Comparison of ENCODE assay signal across 25 cellular contexts in the genomic region with DNA sequence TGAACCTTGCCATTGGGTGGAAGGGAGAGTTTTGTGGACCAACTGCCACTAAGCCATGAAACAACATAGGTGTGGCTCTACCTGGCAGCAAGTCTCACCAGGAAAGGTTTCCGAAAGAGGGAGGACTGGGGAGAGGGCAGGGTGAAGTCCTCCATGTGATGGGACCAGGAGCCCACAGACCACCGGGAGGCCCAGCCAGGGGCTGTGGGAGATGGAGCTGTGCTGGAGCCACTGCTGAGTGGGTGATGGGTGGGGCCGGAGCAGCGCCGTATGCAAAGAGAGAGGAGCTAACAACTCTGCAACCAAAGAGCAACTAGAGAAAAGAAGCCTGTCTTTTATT. TPM values are rescaled to one million over a fixed set of nuclear protein-coding genes. Genes with fewer than 3 reads are reported as not detected.
DNase-seq lines count a peak whose midpoint lies in the region; ATAC-seq and TF ChIP-seq lines count a peak whose summit lies in the region.
"Had no signal": no experiment of that assay in that cellular context is flagged by ENCODE, and none has a peak within 500 bp of the region (broad histone marks: within the 10 kb centered on the region; RNA-seq: fewer than 3 reads in every experiment).

No MANE protein-coding gene starts in this region.

- 54 to 61% methylated on average over 5 of the region's 5 CpGs for WGBS in transverse colon (ENCODE audit: low coverage in 1 of 2), 2 donors

- DNase-seq in Right ventricle myocardium inferior (ENCODE audit: missing footprints) (peak; percentile 17), right atrium auricular region (ENCODE audit: low spot score) (no peak), chondrocyte (ENCODE audit: low spot score) (peak; percentile 82), mucosa of descending colon (peak in 2 of 3 donors; percentile 65 to 72), transverse colon (peak; percentile 63), AG08396 (ENCODE audit: low spot score) (no peak)
- DNase-seq: COR-L47, DMS79, KG1, NCI-H1092, NCI-H1436 treated with DMSO at 0.1 percent for 48 hours, NCI-H2029, NCI-H2227 treated with DMSO at 0.1 percent for 48 hours, NCI-H510A treated with DMSO at 0.1 percent for 48 hours, NCI-H748 treated with DMSO at 0.1 percent for 48 hours, PC-9, RPMI8226, SIG-M5, SK-N-SH had no signal

- peaks cover 0 to 12% of the 10 kb centered on the region in 2 donors for H3K9me3 ChIP-seq in right atrium auricular region
- H3K9me3 ChIP-seq in mucosa of descending colon = peaks cover 3% of the 10 kb centered on the region
- H3K9me3 ChIP-seq in transverse colon = peaks cover 0 to 3% of the 10 kb centered on the region in 2 donors

- H3K4me1 ChIP-seq in right atrium auricular region (peaks cover 0 to 46% of the 10 kb centered on the region in 2 donors), mucosa of descending colon (ENCODE audit: low read depth) (peaks cover 38% of the 10 kb centered on the region), transverse colon (peaks cover 11 to 56% (median 46%) of the 10 kb centered on the region in 4 donors)
- H3K4me1 ChIP-seq: HAP-1 had no signal

- intact Hi-C loops in Right ventricle myocardium inferior (cut with DNase I) (no loop called here), mucosa of descending colon (cut with DNase I, micrococcal nuclease) (no loop called here), transverse colon (cut with DNase I; ENCODE audit: low total_unique reads) (no loop called here)

- H3K27ac Mint-ChIP-seq in chondrocyte (ENCODE audit: unreplicated experiment) = no peak overlapping the region

- peaks cover 13% of the 10 kb centered on the region for H3K9me3 Mint-ChIP-seq in chondrocyte (ENCODE audit: low read depth)

- H3K27ac ChIP-seq in right atrium auricular region (no peak overlapping the region), transverse colon (peak overlapping the region; percentile 68 to 82 (median 74))
- H3K27ac ChIP-seq: 22Rv1, HL-60, PC-9 had no signal

- peaks cover 4% of the 10 kb centered on the region for H3K36me3 Mint-ChIP-seq in chondrocyte (ENCODE audit: low read depth)

- in situ Hi-C loops in transverse colon (cut with MboI; ENCODE audit: low pct_ligation_motif_present in 1 of 4, low pct_unique_long_range_greater_than_20kb in 1 of 4, low sequenced_read_pairs in 3 of 4) = no loop called here

- H3K4me3 ChIP-seq in right atrium auricular region (no peak overlapping the region), mucosa of descending colon (no peak overlapping the region), transverse colon (no peak overlapping the region)
- H3K4me3 ChIP-seq: HAP-1, PC-9 had no signal

- no peaks in the 10 kb centered on the region for H3K36me3 ChIP-seq in right atrium auricular region
- H3K36me3 ChIP-seq in mucosa of descending colon (ENCODE audit: low read depth) = no peaks in the 10 kb centered on the region
- H3K36me3 ChIP-seq in transverse colon = no peaks in the 10 kb centered on the region
- H3K36me3 ChIP-seq: HAP-1 had no signal

- no peak overlapping the region for H3K4me3 Mint-ChIP-seq in chondrocyte (ENCODE audit: unreplicated experiment)

- TF ChIP-seq POLR2A in transverse colon (IDR thresholded peaks at IDR 0.05) = peak; percentile 33

- TF ChIP-seq EP300 in transverse colon (IDR thresholded peaks at IDR 0.05; ENCODE audit: low read depth) = no peak

- H3K27me3 ChIP-seq in right atrium auricular region = no peaks in the 10 kb centered on the region
- no peaks in the 10 kb centered on the region for H3K27me3 ChIP-seq in transverse colon

- H3K4me1 Mint-ChIP-seq in chondrocyte (ENCODE audit: low read depth) = peaks cover 16% of the 10 kb centered on the region

- ATAC-seq in Right ventricle myocardium inferior = no peak
- peak; percentile 85 for ATAC-seq in mucosa of descending colon
- ATAC-seq in HG03342 (IDR thresholded peaks at IDR 0.05; ENCODE audit: unreplicated experiment) = no peak
- ATAC-seq in GM18907 (IDR thresholded peaks at IDR 0.05; ENCODE audit: unreplicated experiment) = no peak

- TF ChIP-seq CTCF in right atrium auricular region (IDR thresholded peaks at IDR 0.05) = no peak
- TF ChIP-seq CTCF in chondrocyte (IDR thresholded peaks at IDR 0.05) = no peak
- no peak for TF ChIP-seq CTCF in mucosa of descending colon (IDR thresholded peaks at IDR 0.05)
- TF ChIP-seq CTCF in transverse colon (IDR thresholded peaks at IDR 0.05) = no peak

- H3K27me3 Mint-ChIP-seq in chondrocyte (ENCODE audit: low read depth) = no peaks in the 10 kb centered on the region

RNA-seq across cellular contexts. Expression of a gene that starts 16.9 kb away (rescaled TPM):
- total RNA-seq in Right ventricle myocardium inferior (0.08 TPM), right atrium auricular region (not detected), chondrocyte (not detected in 3 replicates), mucosa of descending colon (not detected), transverse colon (not detected)
- total RNA-seq: HT-29, PC-9 had no signal

Comparison
In these comparisons a context has a peak if more than half of its experiments do, and no peak if none do; other contexts are left out.
1. DNase-seq: peak in Right ventricle myocardium inferior (single experiment), chondrocyte (single experiment), mucosa of descending colon (2 of 3) and transverse colon (single experiment); none in right atrium auricular region (single experiment) and AG08396 (single experiment).
2. H3K27ac ChIP-seq: peak in transverse colon (4 of 4); none in right atrium auricular region (0 of 2).